ENCODE assay signal across 31 cellular contexts in genomic region chr3:135757421-135757820, GRCh38.
"Had no signal": no experiment of that assay in that cellular context is flagged by ENCODE, and none has a peak within 500 bp of the region (broad histone marks: within the 10 kb centered on the region; RNA-seq: fewer than 3 reads in every experiment).

No MANE protein-coding gene starts in this region.

- H3K4me1 ChIP-seq: ascending aorta, Peyer's patch, SJSA1 had no signal

- H3K36me3 ChIP-seq: ascending aorta, Peyer's patch, SJSA1 had no signal

- H3K27ac ChIP-seq: ascending aorta, Peyer's patch, SJSA1 had no signal

- H3K4me2 ChIP-seq: SK-N-SH had no signal

- H3K4me3 ChIP-seq: ascending aorta, Peyer's patch, SJSA1 had no signal

- DNase-seq: activated CD4-positive, alpha-beta T cell treated with anti-CD3 and anti-CD28 coated beads, Interleukin-2, amount 10 ng/mL, durations not matched to agents 24 days and 14 days; activated CD4-positive, alpha-beta T cell treated with anti-CD3 and anti-CD28 coated beads, Interleukin-2, amount 50 U/mL, for 4 hours; activated CD8-positive, alpha-beta T cell treated with anti-CD3 and anti-CD28 coated beads for 36 hours; activated effector memory CD4-positive, alpha-beta T cell treated with anti-CD3 and anti-CD28 coated beads, Interleukin-2, amount 50 U/mL, for 16 hours; activated naive CD4-positive, alpha-beta T cell; activated naive CD8-positive, alpha-beta T cell treated with anti-CD3 and anti-CD28 coated beads, Interleukin-2, amount 10 ng/mL, durations not matched to agents 7 days and 5 days; activated T-cell treated with anti-CD3 and anti-CD28 coated beads, Interleukin-2, amount 50 U/mL, for 1 hour; activated T-cell treated with anti-CD3 and anti-CD28 coated beads, Interleukin-2, amount 50 U/mL, for 72 hours; amygdala; Kasumi-1; KG1; MM.1S; MV-4-11; NCI-H1092 treated with DMSO at 0.1 percent for 48 hours; NCI-H1417; NCI-H146; NCI-H187; NCI-H2029 treated with DMSO at 0.1 percent for 48 hours; NCI-H2107; NCI-H2171; NCI-H510A; NCI-H526; NCI-H748 treated with DMSO at 0.1 percent for 48 hours; NK-92 treated with Interleukin-12 subunit alpha and Interleukin-12 subunit beta, amount 100 ng/mL, for 24 hours; PC-3; Peyer's patch; RPMI8226; SHP77 treated with DMSO at 0.1 percent for 48 hours; SK-N-SH had no signal

- H3K9me3 ChIP-seq: ascending aorta, Peyer's patch, SJSA1, SK-N-SH had no signal

- H3K27me3 ChIP-seq: ascending aorta, Peyer's patch, SJSA1 had no signal

- H3K9ac ChIP-seq: SK-N-SH had no signal
